ENCODE assay signal across 24 cellular contexts in genomic region chr16:13269905-13270528, GRCh38.
"Had no signal": no experiment of that assay in that cellular context is flagged by ENCODE, and none has a peak within 500 bp of the region (broad histone marks: within the 10 kb centered on the region; RNA-seq: fewer than 3 reads in every experiment).

No MANE protein-coding gene starts in this region.

- DNase-seq: dorsolateral prefrontal cortex; effector CD4-positive, alpha-beta T cell; mesenchymal stem cell; mucosa of descending colon; naive B cell; sigmoid colon; stimulated activated CD4-positive, alpha-beta T cell treated with anti-CD3 and anti-CD28 coated beads, Interleukin-2, amount 100 ng/mL, for 24 hours; stimulated activated CD4-positive, alpha-beta T cell treated with anti-CD3 and anti-CD28 coated beads, Interleukin-4, amount 100 ng/mL, for 4 hours; stimulated activated naive CD8-positive, alpha-beta T cell treated with anti-CD3 and anti-CD28 coated beads, Interleukin-15, Interleukin-2, amounts not matched to agents 100 U/mL and 50 U/mL, for 24 hours; transverse colon; upper lobe of right lung; uterus had no signal

- H3K36me3 ChIP-seq: neutrophil, prostate gland, right atrium auricular region, sigmoid colon, thoracic aorta, transverse colon, upper lobe of right lung, uterus had no signal

- H3K36me3 Mint-ChIP-seq: mesothelial cell of epicardium; naive B cell; natural killer cell treated with Interleukin-12 subunit alpha and Interleukin-12 subunit beta and Interleukin-15 and Interleukin-18, amount 100 ng/mL, for 72 hours; stimulated activated memory B cell treated with anti-CD40 and anti-IgM and Interleukin-4, amounts not matched to agents 10 μg/mL and 1 μg/mL and 100 μg/mL, for 72 hours had no signal

- H3K27me3 Mint-ChIP-seq: natural killer cell treated with Interleukin-12 subunit alpha and Interleukin-12 subunit beta and Interleukin-15 and Interleukin-18, amount 100 ng/mL, for 72 hours had no signal

- H3K4me3 ChIP-seq: dorsolateral prefrontal cortex, mucosa of descending colon, prostate gland, right atrium auricular region, sigmoid colon, thoracic aorta, transverse colon, upper lobe of right lung, uterus had no signal

- ATAC-seq: mucosa of descending colon; natural killer cell treated with Interleukin-12 subunit alpha and Interleukin-12 subunit beta and Interleukin-15 and Interleukin-18, amount 100 ng/mL, for 72 hours; stimulated activated memory B cell treated with anti-CD40 and anti-IgM and Interleukin-4, amounts not matched to agents 10 μg/mL and 1 μg/mL and 100 μg/mL, for 72 hours; stimulated activated naive CD8-positive, alpha-beta T cell treated with anti-CD3 and anti-CD28 coated beads, Interleukin-15, Interleukin-2, amounts not matched to agents 100 U/mL and 50 U/mL, for 24 hours; upper lobe of right lung had no signal

- H3K27ac Mint-ChIP-seq: mesothelial cell of epicardium; naive B cell; natural killer cell treated with Interleukin-12 subunit alpha and Interleukin-12 subunit beta and Interleukin-15 and Interleukin-18, amount 100 ng/mL, for 72 hours; stimulated activated memory B cell treated with anti-CD40 and anti-IgM and Interleukin-4, amounts not matched to agents 10 μg/mL and 1 μg/mL and 100 μg/mL, for 72 hours had no signal

- FAIRE-seq: colon, frontal cortex, keratinocyte had no signal

- H3K9me3 Mint-ChIP-seq: mesothelial cell of epicardium, neural crest cell had no signal

- H3K9me3 ChIP-seq: neutrophil, prostate gland, right atrium auricular region, sigmoid colon, thoracic aorta, transverse colon, upper lobe of right lung, uterus had no signal

- H3K4me3 Mint-ChIP-seq: mesothelial cell of epicardium; naive B cell; natural killer cell treated with Interleukin-12 subunit alpha and Interleukin-12 subunit beta and Interleukin-15 and Interleukin-18, amount 100 ng/mL, for 72 hours; neural crest cell; stimulated activated memory B cell treated with anti-CD40 and anti-IgM and Interleukin-4, amounts not matched to agents 10 μg/mL and 1 μg/mL and 100 μg/mL, for 72 hours had no signal

- H3K4me1 Mint-ChIP-seq: mesothelial cell of epicardium; naive B cell; neural crest cell; stimulated activated memory B cell treated with anti-CD40 and anti-IgM and Interleukin-4, amounts not matched to agents 10 μg/mL and 1 μg/mL and 100 μg/mL, for 72 hours had no signal

- H3K27me3 ChIP-seq: neutrophil, right atrium auricular region, sigmoid colon, transverse colon, upper lobe of right lung, uterus had no signal

- H2AFZ ChIP-seq: parathyroid adenoma had no signal

- H3K4me1 ChIP-seq: parathyroid adenoma, prostate gland, right atrium auricular region, sigmoid colon, transverse colon, upper lobe of right lung, uterus had no signal

- H3K27ac ChIP-seq: dorsolateral prefrontal cortex, neutrophil, parathyroid adenoma, prostate gland, right atrium auricular region, sigmoid colon, thoracic aorta, transverse colon, upper lobe of right lung, uterus had no signal

- H3K79me2 ChIP-seq: parathyroid adenoma had no signal

- H3K9ac ChIP-seq: parathyroid adenoma had no signal
